12 cellular contexts compared by ENCODE assay signal in the genomic region with DNA sequence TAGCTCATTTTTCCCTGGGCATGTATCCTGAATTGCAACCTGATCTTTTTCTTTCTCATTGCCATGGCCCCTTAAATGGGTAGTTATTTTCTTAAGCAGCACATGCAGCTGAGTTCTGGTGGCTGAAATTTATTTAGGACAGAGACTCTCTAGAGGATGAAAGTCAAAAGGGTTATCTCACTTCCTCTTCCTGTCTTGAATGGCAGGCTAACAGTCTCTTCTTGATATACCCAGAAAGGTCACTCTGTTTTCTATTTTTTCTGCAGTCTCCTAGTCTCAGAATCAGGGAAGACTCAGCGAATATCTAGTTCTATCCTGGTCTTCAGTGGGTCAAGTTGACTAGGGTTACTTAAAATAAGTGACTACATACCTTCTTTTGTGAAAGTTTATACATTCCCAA.
A peak's percentile ranks its signal among the peaks of the same experiment; 100 is the strongest.
DNase-seq lines count a peak whose midpoint lies in the region; ATAC-seq, FAIRE-seq and TF ChIP-seq lines count a peak whose summit lies in the region.
"Had no signal": no experiment of that assay in that cellular context is flagged by ENCODE, and none has a peak within 500 bp of the region (broad histone marks: within the 10 kb centered on the region; RNA-seq: fewer than 3 reads in every experiment).

No MANE protein-coding gene starts in this region.

- H3K9me3 ChIP-seq in GM12878 (replicated peaks; ENCODE audit: control insufficient read depth, insufficient read depth, low read length): no peaks in the 10 kb centered on the region
- no peaks in the 10 kb centered on the region for H3K9me3 ChIP-seq in BE2C
- H3K9me3 ChIP-seq: thyroid gland had no signal

- TF ChIP-seq CTCF in GM12878 (IDR thresholded peaks at IDR 0.05 in 2 of 3, conservative IDR thresholded peaks at IDR 0.05 in 1 of 3; ENCODE audit: control insufficient read depth in 2 of 3, extremely low read depth in 1 of 3, insufficient read depth in 1 of 3, low read depth in 3 of 3, low read length in 3 of 3) (no peak), BE2C (IDR thresholded peaks at IDR 0.05; ENCODE audit: low read depth, low read length) (no peak)

- no peak overlapping the region for H3K9ac ChIP-seq in GM12878 (ENCODE audit: control insufficient read depth, insufficient read depth, low read length)

- RAD21 ChIA-PET in GM12878 (lab: Charles Lee; ENCODE audit: unreplicated experiment): interaction anchor here (1.0 to 3.5 kb wide), 4 partner anchors 10 to 42 kb away, joined by 3 to 21 read pairs (median 10); no protein-coding TSS in a partner anchor

- no TSS peak for BruUV-seq in GM12878 (replicated peaks; lab: Mats Ljungman, UMichigan)

- CTCF ChIA-PET in GM12878 (lab: Yijun Ruan, JAX): interaction anchor here (0.7 to 1.3 kb wide), 2 partner anchors 11 to 12 kb away, joined by 3 read pairs; no protein-coding TSS in a partner anchor

- intact Hi-C loops in GM12878 (cut with micrococcal nuclease; ENCODE audit: unreplicated experiment): no loop called here

- no peak overlapping the region for H3K27ac ChIP-seq in GM12878 (ENCODE audit: control insufficient read depth, insufficient read depth)
- H3K27ac ChIP-seq: thyroid gland, WERI-Rb-1 had no signal

- H2AFZ ChIP-seq in GM12878 (ENCODE audit: control insufficient read depth, low read depth, low read length): no peak overlapping the region

- FAIRE-seq in GM12878 (lab: Jason Lieb, UNC): no peak

- no peaks in the 10 kb centered on the region for H3K79me2 ChIP-seq in GM12878 (ENCODE audit: control insufficient read depth, insufficient read depth, low read length)

- WGBS in GM12878 (ENCODE audit: insufficient coverage, insufficient replicate concordance, low lambda C conversion rate, missing lambda C conversion rate): 0% methylated on average over 1 of the region's 1 CpG

- no peaks in the 10 kb centered on the region for H3K4me1 ChIP-seq in GM12878 (ENCODE audit: control insufficient read depth, insufficient read depth, low read length)
- no peaks in the 10 kb centered on the region for H3K4me1 ChIP-seq in BE2C
- H3K4me1 ChIP-seq: thyroid gland had no signal

- H3K27me3 ChIP-seq in GM12878 (replicated peaks in 1 of 2; ENCODE audit: control insufficient read depth in 2 of 2, insufficient read depth in 2 of 2, low read length in 1 of 2) (no peaks in the 10 kb centered on the region), BE2C (no peaks in the 10 kb centered on the region; the same call in 1 of the 2 replicates)
- H3K27me3 ChIP-seq: thyroid gland had no signal

- SMC1A ChIA-PET in GM12878 (lab: Charles Lee; ENCODE audit: uncharacterized antibody, unreplicated experiment): interaction anchor here (0.7 to 2.5 kb wide), 9 partner anchors 9 to 53 kb away, joined by 3 to 12 read pairs (median 4); no protein-coding TSS in a partner anchor

- TF ChIP-seq RAD21 in GM12878 (IDR thresholded peaks at IDR 0.05; ENCODE audit: insufficient read depth, low read depth, low read length): no peak

- DNase-seq in GM12878 (ENCODE audit: low read depth, low spot score): peak; percentile 19
- no peak for DNase-seq in NCI-H2029 treated with DMSO at 0.1 percent for 48 hours (lab: John Stamatoyannopoulos, UW)
- no peak for DNase-seq in activated effector memory CD4-positive, alpha-beta T cell treated with Interleukin-2 at 50 U/mL for 16 hours
- no peak for DNase-seq in DMS153 treated with DMSO at 0.1 percent for 48 hours (lab: John Stamatoyannopoulos, UW; ENCODE audit: unreplicated experiment)
- DNase-seq in BE2C: no peak
- DNase-seq: NCI-H1417, thyroid gland, WERI-Rb-1 had no signal

- TF ChIP-seq EP300 in GM12878 (IDR thresholded peaks at IDR 0.05; ENCODE audit: borderline replicate concordance in 1 of 2, control insufficient read depth in 1 of 2, low read depth in 2 of 2, low read length in 2 of 2): 0 out of 4 replicates have a peak, but pooled peaks of 1 of the 2 experiments have one; percentile 13

- no peaks in the 10 kb centered on the region for H4K20me1 ChIP-seq in GM12878 (ENCODE audit: control insufficient read depth, insufficient read depth)

- POLR2A ChIA-PET in GM12878 (lab: Charles Lee): interaction anchor here (1.4 to 1.8 kb wide), 2 partner anchors 32 to 36 kb away, joined by 3 to 4 read pairs; no protein-coding TSS in a partner anchor

- H3K4me2 ChIP-seq in GM12878 (ENCODE audit: control insufficient read depth, insufficient read depth): no peak overlapping the region

- ATAC-seq in GM18861 (IDR thresholded peaks at IDR 0.05; ENCODE audit: unreplicated experiment) (peak; percentile 98), GM21717 (IDR thresholded peaks at IDR 0.05; ENCODE audit: unreplicated experiment) (peak; percentile 96), HG03280 (IDR thresholded peaks at IDR 0.05; ENCODE audit: unreplicated experiment) (peak; percentile 82), GM12878 (peak; percentile 94)
- ATAC-seq: left lobe of liver had no signal

- H3K36me3 ChIP-seq in GM12878 (ENCODE audit: control insufficient read depth in 2 of 2, insufficient read depth in 2 of 2, low read length in 1 of 2): no peaks in the 10 kb centered on the region
- H3K36me3 ChIP-seq in BE2C: no peaks in the 10 kb centered on the region
- H3K36me3 ChIP-seq: thyroid gland, WERI-Rb-1 had no signal

- H3K4me3 ChIP-seq in GM12878: no peak overlapping the region
- H3K4me3 ChIP-seq in BE2C (ENCODE audit: low read depth, low read length): no peak overlapping the region
- H3K4me3 ChIP-seq: thyroid gland had no signal

- no peak for TF ChIP-seq POLR2A in GM12878 (IDR thresholded peaks at IDR 0.05; ENCODE audit: low read depth, low read length)

- in situ Hi-C loops in GM12878 (cut with MboI): no loop called here

TF ChIP-seq in GM12878, 131 proteins besides CTCF, POLR2A, EP300 and RAD21:
- TF ChIP-seq IRF4 (IDR thresholded peaks at IDR 0.05; ENCODE audit: low read depth, low read length) (0 out of 2 replicates have a peak, but pooled peaks have one; percentile 30), GABPA (IDR thresholded peaks at IDR 0.05; ENCODE audit: low read depth) (0 out of 2 replicates have a peak, but pooled peaks have one; percentile 41), MXI1 (IDR thresholded peaks at IDR 0.05; ENCODE audit: low read depth, low read length) (no peak), SPI1 (IDR thresholded peaks at IDR 0.05; ENCODE audit: borderline replicate concordance, insufficient read depth, low read depth, low read length) (peak; percentile 84), NR2F1 (conservative IDR thresholded peaks at IDR 0.05) (peak; percentile 65), BHLHE40 (IDR thresholded peaks at IDR 0.05; ENCODE audit: borderline replicate concordance in 1 of 2, low read depth in 2 of 2, low read length in 1 of 2) (peak in 1 of 2 experiments; percentile 41; a peak in 2 of 4 replicates), IKZF1 (conservative IDR thresholded peaks at IDR 0.05) (peak; percentile 43; the same call in 1 of the 2 replicates), POLR2AphosphoS2 (IDR thresholded peaks at IDR 0.05; ENCODE audit: low read depth, low read length) (no peak)
- TF ChIP-seq, protein P1, sequence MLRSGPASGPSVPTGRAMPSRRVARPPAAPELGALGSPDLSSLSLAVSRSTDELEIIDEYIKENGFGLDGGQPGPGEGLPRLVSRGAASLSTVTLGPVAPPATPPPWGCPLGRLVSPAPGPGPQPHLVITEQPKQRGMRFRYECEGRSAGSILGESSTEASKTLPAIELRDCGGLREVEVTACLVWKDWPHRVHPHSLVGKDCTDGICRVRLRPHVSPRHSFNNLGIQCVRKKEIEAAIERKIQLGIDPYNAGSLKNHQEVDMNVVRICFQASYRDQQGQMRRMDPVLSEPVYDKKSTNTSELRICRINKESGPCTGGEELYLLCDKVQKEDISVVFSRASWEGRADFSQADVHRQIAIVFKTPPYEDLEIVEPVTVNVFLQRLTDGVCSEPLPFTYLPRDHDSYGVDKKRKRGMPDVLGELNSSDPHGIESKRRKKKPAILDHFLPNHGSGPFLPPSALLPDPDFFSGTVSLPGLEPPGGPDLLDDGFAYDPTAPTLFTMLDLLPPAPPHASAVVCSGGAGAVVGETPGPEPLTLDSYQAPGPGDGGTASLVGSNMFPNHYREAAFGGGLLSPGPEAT (IDR thresholded peaks at IDR 0.05; ENCODE audit: low read depth): 0 out of 2 replicates have a peak, but pooled peaks have one; percentile 2
- TF ChIP-seq, protein P2, sequence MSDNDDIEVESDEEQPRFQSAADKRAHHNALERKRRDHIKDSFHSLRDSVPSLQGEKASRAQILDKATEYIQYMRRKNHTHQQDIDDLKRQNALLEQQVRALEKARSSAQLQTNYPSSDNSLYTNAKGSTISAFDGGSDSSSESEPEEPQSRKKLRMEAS (IDR thresholded peaks at IDR 0.05; ENCODE audit: low read depth, low read length): no peak
- TF ChIP-seq, protein P3, sequence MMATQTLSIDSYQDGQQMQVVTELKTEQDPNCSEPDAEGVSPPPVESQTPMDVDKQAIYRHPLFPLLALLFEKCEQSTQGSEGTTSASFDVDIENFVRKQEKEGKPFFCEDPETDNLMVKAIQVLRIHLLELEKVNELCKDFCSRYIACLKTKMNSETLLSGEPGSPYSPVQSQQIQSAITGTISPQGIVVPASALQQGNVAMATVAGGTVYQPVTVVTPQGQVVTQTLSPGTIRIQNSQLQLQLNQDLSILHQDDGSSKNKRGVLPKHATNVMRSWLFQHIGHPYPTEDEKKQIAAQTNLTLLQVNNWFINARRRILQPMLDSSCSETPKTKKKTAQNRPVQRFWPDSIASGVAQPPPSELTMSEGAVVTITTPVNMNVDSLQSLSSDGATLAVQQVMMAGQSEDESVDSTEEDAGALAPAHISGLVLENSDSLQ (IDR thresholded peaks at IDR 0.05): peak; percentile 81
